Comparison of ENCODE assay signal across 8 cellular contexts in the genomic region with DNA sequence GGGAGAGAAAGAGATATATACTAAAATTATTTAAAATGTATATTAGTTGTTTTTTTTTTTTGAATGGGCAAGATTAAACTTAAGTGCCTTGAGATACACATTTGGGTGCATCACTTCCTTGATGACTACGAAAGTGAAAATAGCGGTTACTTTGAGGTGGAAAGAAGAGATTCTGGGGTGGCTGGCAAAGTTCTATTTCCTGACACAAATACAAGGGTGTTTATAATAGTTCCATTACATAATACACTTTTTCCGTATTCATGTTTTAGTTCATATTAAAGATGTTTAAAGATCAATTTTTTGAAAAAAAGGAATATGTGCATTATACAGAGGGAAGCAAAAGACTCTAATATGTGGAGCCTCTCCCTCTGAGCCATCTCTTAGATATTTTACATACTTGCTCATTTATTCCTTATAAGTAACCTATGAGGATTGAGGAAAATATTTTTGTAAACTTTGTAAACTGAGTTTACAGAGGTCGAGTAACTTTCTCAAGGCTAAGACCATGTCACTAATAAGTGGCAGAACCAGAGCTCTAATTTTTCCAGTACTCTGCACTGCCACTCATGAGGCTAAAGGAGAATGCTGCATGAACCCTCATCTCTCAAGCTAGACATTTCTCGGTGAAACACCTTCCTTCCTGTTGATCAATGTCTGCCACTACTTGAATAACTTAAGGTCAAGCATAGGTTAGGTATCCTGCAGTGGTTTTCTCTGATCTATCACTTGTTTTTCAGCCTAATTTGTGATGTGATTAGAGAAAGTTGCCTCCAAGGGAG. TPM values are rescaled to one million over a fixed set of nuclear protein-coding genes. Genes with fewer than 3 reads are reported as not detected.
DNase-seq lines count a peak whose midpoint lies in the region; ATAC-seq, FAIRE-seq and TF ChIP-seq lines count a peak whose summit lies in the region.

No MANE protein-coding gene starts in this region.

- no peaks in the 10 kb centered on the region for H3K36me3 ChIP-seq in A673 (ENCODE audit: insufficient read depth, low read length, poor library complexity, severe bottlenecking)
- H3K36me3 ChIP-seq in GM23248 (ENCODE audit: low read depth) = no peaks in the 10 kb centered on the region
- H3K36me3 ChIP-seq in pancreas = no peaks in the 10 kb centered on the region

- peak overlapping the region; percentile 97 for H3K27ac Mint-ChIP-seq in CD4-positive, alpha-beta T cell
- H3K27ac Mint-ChIP-seq in activated CD4-positive, alpha-beta memory T cell treated with anti-CD3 and anti-CD28 coated beads for 36 hours = peak overlapping the region; percentile 67

- no peaks in the 10 kb centered on the region for H3F3A ChIP-seq in GM23248 (ENCODE audit: insufficient read depth)

- TF ChIP-seq CTCF in CD4-positive, alpha-beta T cell (IDR thresholded peaks at IDR 0.05) = no peak
- no peak for TF ChIP-seq CTCF in A673 (conservative IDR thresholded peaks at IDR 0.05; ENCODE audit: low read depth, low read length)
- no peak for TF ChIP-seq CTCF in pancreas (IDR thresholded peaks at IDR 0.05)

- BruUV-seq in A673 (replicated peaks; lab: Mats Ljungman, UMichigan) = no TSS peak

- H3K27ac ChIP-seq in CD4-positive, alpha-beta T cell (ENCODE audit: low read depth, low read length) = peak overlapping the region; percentile 81
- H3K27ac ChIP-seq in A673 (ENCODE audit: low read depth, low read length, poor library complexity, severe bottlenecking) (no peak overlapping the region), GM23248 (no peak overlapping the region), pancreas (no peak overlapping the region)

- H3K9me2 ChIP-seq in GM23248 (ENCODE audit: insufficient read depth) = no peaks in the 10 kb centered on the region

- no peak overlapping the region for H3K9ac ChIP-seq in GM23248

- WGBS in GM23248 (ENCODE audit: low coverage in 1 of 2, low lambda C conversion rate in 2 of 2, missing lambda C conversion rate in 2 of 2), 2 experiments = 74 to 77% methylated on average over 5 of the region's 5 CpGs
- 70 to 78% methylated on average over 5 of the region's 5 CpGs for WGBS in pancreas, 2 donors

- FAIRE-seq in pancreas (lab: Jason Lieb, UNC) = no peak

- no peaks in the 10 kb centered on the region for H4K20me1 ChIP-seq in GM23248 (ENCODE audit: insufficient read depth)

- in situ Hi-C loops in GM23248 (cut with MboI) = no loop called here

- no peaks in the 10 kb centered on the region for H3K27me3 ChIP-seq in CD4-positive, alpha-beta T cell (ENCODE audit: control insufficient read depth, insufficient read depth, low read length)
- H3K27me3 ChIP-seq in A673 (replicated peaks; ENCODE audit: insufficient read depth, low read depth, low read length, poor library complexity) (no peaks in the 10 kb centered on the region), GM23248 (replicated peaks; ENCODE audit: insufficient read depth) (no peaks in the 10 kb centered on the region), pancreas (no peaks in the 10 kb centered on the region)

- CTCF ChIA-PET in CD4-positive, alpha-beta T cell (lab: Charles Lee) = interaction anchor here (0.8 to 1.5 kb wide), 8 partner anchors 11 to 290 kb away, joined by 3 to 7 read pairs (median 3); no protein-coding TSS in a partner anchor
- CTCF ChIA-PET in activated CD4-positive, alpha-beta memory T cell treated with anti-CD3 and anti-CD28 coated beads for 36 hours (lab: Charles Lee) = interaction anchor here (0.9 to 1.6 kb wide), 2 partner anchors 33 to 36 kb away, joined by 3 to 4 read pairs; no protein-coding TSS in a partner anchor
- CTCF ChIA-PET in A673 (lab: Charles Lee) = no interaction called here

- no peak overlapping the region for H2AFZ ChIP-seq in GM23248

- DNase-seq in CD4-positive, alpha-beta T cell = peak in 6 of 10 experiments; percentile 12 to 51 (median 28)
- peak; percentile 33 for DNase-seq in activated CD4-positive, alpha-beta memory T cell treated with anti-CD3 and anti-CD28 coated beads for 36 hours
- no peak for DNase-seq in A673 (ENCODE audit: low spot score)
- no peak for DNase-seq in GM23248
- no peak for DNase-seq in 8988T
- DNase-seq in pancreas = no peak

- H3K4me3 ChIP-seq in A673 (ENCODE audit: low read depth, low read length, poor library complexity, severe bottlenecking) (no peak overlapping the region), GM23248 (no peak overlapping the region), pancreas (no peak overlapping the region)

- H3K9me3 ChIP-seq in CD4-positive, alpha-beta T cell (ENCODE audit: control insufficient read depth, low read length) = no peaks in the 10 kb centered on the region
- no peaks in the 10 kb centered on the region for H3K9me3 ChIP-seq in A673 (ENCODE audit: low read depth, low read length, poor library complexity, severe bottlenecking)
- H3K9me3 ChIP-seq in GM23248 (ENCODE audit: low read depth) = no peaks in the 10 kb centered on the region
- H3K9me3 ChIP-seq in pancreas = no peaks in the 10 kb centered on the region

- H3K79me2 ChIP-seq in GM23248 (ENCODE audit: insufficient read depth) = no peaks in the 10 kb centered on the region

- intact Hi-C loops in CD4-positive, alpha-beta T cell (cut with DNase I, micrococcal nuclease) = loop anchor here in 1 of 2 experiments (1.0 to 2.0 kb wide), 5 partner anchors 11 to 111 kb away; a partner anchor contains a TSS
- intact Hi-C loops in activated CD4-positive, alpha-beta memory T cell treated with anti-CD3 and anti-CD28 coated beads for 36 hours (cut with micrococcal nuclease) = loop anchor here (1.0 to 2.0 kb wide), 6 partner anchors 18 to 196 kb away; a partner anchor contains a TSS
- intact Hi-C loops in A673 (cut with micrococcal nuclease; ENCODE audit: unreplicated experiment) (no loop called here), pancreas (cut with DNase I) (no loop called here)

- H3K9me3 Mint-ChIP-seq in CD4-positive, alpha-beta T cell = peaks cover 8% of the 10 kb centered on the region
- peaks cover 20% of the 10 kb centered on the region for H3K9me3 Mint-ChIP-seq in activated CD4-positive, alpha-beta memory T cell treated with anti-CD3 and anti-CD28 coated beads for 36 hours

- H3K36me3 Mint-ChIP-seq in CD4-positive, alpha-beta T cell (ENCODE audit: low read depth) = peaks cover 38% of the 10 kb centered on the region
- peaks cover 13% of the 10 kb centered on the region for H3K36me3 Mint-ChIP-seq in activated CD4-positive, alpha-beta memory T cell treated with anti-CD3 and anti-CD28 coated beads for 36 hours

- H3K27me3 Mint-ChIP-seq in CD4-positive, alpha-beta T cell = no peaks in the 10 kb centered on the region
- H3K27me3 Mint-ChIP-seq in activated CD4-positive, alpha-beta memory T cell treated with anti-CD3 and anti-CD28 coated beads for 36 hours = no peaks in the 10 kb centered on the region

- peak overlapping the region; percentile 69 for H3K4me3 Mint-ChIP-seq in CD4-positive, alpha-beta T cell
- H3K4me3 Mint-ChIP-seq in activated CD4-positive, alpha-beta memory T cell treated with anti-CD3 and anti-CD28 coated beads for 36 hours = peak overlapping the region; percentile 4

- H3K4me1 ChIP-seq in A673 (ENCODE audit: insufficient read depth, low read length, poor library complexity, severe bottlenecking) = no peaks in the 10 kb centered on the region
- H3K4me1 ChIP-seq in GM23248 (ENCODE audit: insufficient read depth) = no peaks in the 10 kb centered on the region
- no peaks in the 10 kb centered on the region for H3K4me1 ChIP-seq in pancreas

- peak; percentile 85 for ATAC-seq in CD4-positive, alpha-beta T cell (ENCODE audit: poor library complexity)
- ATAC-seq in GM19043 (IDR thresholded peaks at IDR 0.05; ENCODE audit: low read depth, unreplicated experiment) (peak; percentile 86), HG03066 (IDR thresholded peaks at IDR 0.05; ENCODE audit: low read depth, unreplicated experiment) (peak; percentile 91), pancreas (no peak)

- peaks cover 88% of the 10 kb centered on the region for H3K4me1 Mint-ChIP-seq in CD4-positive, alpha-beta T cell (ENCODE audit: low read depth)
- peaks cover 65% of the 10 kb centered on the region for H3K4me1 Mint-ChIP-seq in activated CD4-positive, alpha-beta memory T cell treated with anti-CD3 and anti-CD28 coated beads for 36 hours (ENCODE audit: low read depth)

- no peak overlapping the region for H3K4me2 ChIP-seq in GM23248 (ENCODE audit: unreplicated experiment)

- POLR2A ChIA-PET in CD4-positive, alpha-beta T cell (lab: Charles Lee) = interaction anchor here (0.5 to 4.8 kb wide), 35 partner anchors 9 to 326 kb away, joined by 3 to 50 read pairs (median 4); a partner anchor contains a TSS
- POLR2A ChIA-PET in activated CD4-positive, alpha-beta memory T cell treated with anti-CD3 and anti-CD28 coated beads for 36 hours (lab: Charles Lee) = interaction anchor here (0.6 to 1.4 kb wide), 3 partner anchors 11 to 59 kb away, joined by 3 to 7 read pairs (median 3); a partner anchor contains a TSS
- POLR2A ChIA-PET in A673 (lab: Charles Lee; ENCODE audit: low non-redundant PET) = no interaction called here

RNA-seq across cellular contexts. Expression of a gene that starts 58.7 kb away (rescaled TPM):
- total RNA-seq in CD4-positive, alpha-beta T cell = under 1 TPM; 0.59 to 0.85 TPM
- total RNA-seq in activated CD4-positive, alpha-beta memory T cell treated with anti-CD3 and anti-CD28 coated beads for 36 hours = 10 to 100 TPM; 16.8 to 19.4 TPM
- total RNA-seq in A673 (2021) = 32.1 and 41.5 TPM in 2 replicates
- total RNA-seq in GM23248 (2014; rRNA removed; shearing (Covaris generic)) = 5.4 and 7.6 TPM in 2 replicates
- polyA plus RNA-seq in GM23248 (2016; fragmentation: Nextera tagmentation; extraction: Ambion mirVana) = 4.5 and 5.0 TPM in 2 replicates
- total RNA-seq in pancreas = under 1 TPM in 5 of 6 donors, not detected in 1; 0.16 to 0.89 (median 0.46) TPM
- polyA plus RNA-seq in pancreas = under 1 TPM; 0.11 to 0.33 TPM

RNA-seq across cellular contexts. Expression of a gene that starts 60.0 kb away (rescaled TPM):
- total RNA-seq in CD4-positive, alpha-beta T cell = 10 to 100 TPM; 13.7 to 16.0 TPM
- 10 to 100 TPM; 26.7 to 27.0 TPM for total RNA-seq in activated CD4-positive, alpha-beta memory T cell treated with anti-CD3 and anti-CD28 coated beads for 36 hours
- total RNA-seq in A673 (2021) (25.1 and 28.8 TPM in 2 replicates), pancreas (10 to 100 TPM; 15.3 to 37.8 (median 22.3) TPM)
- 66.3 and 84.1 TPM in 2 replicates for total RNA-seq in GM23248 (2014; rRNA removed; shearing (Covaris generic))
- polyA plus RNA-seq in GM23248 (2016; fragmentation: Nextera tagmentation; extraction: Ambion mirVana) (85.7 and 90.1 TPM in 2 replicates), pancreas (10 to 100 TPM in 1 of 2 donors, 1 to 10 TPM in 1; 7.9 to 24.7 TPM)

Comparison
In these comparisons a context has a peak if more than half of its experiments do, and no peak if none do; other contexts are left out.
1. ATAC-seq: peak in CD4-positive, alpha-beta T cell (single experiment), GM19043 (single experiment) and HG03066 (single experiment); none in pancreas (0 of 4).
2. DNase-seq: peak in CD4-positive, alpha-beta T cell (6 of 10) and activated CD4-positive, alpha-beta memory T cell treated with anti-CD3 and anti-CD28 coated beads for 36 hours (single experiment); none in A673 (single experiment), GM23248 (single experiment), 8988T (single experiment) and pancreas (0 of 6).